15 cellular contexts compared by ENCODE assay signal in genomic region chr9:121662359-121662758, GRCh38. TPM values are rescaled to one million over a fixed set of nuclear protein-coding genes. Genes with fewer than 3 reads are reported as not detected.
DNase-seq lines count a peak whose midpoint lies in the region; FAIRE-seq and TF ChIP-seq lines count a peak whose summit lies in the region.
"Had no signal": no experiment of that assay in that cellular context is flagged by ENCODE, and none has a peak within 500 bp of the region (broad histone marks: within the 10 kb centered on the region; RNA-seq: fewer than 3 reads in every experiment).

No MANE protein-coding gene starts in this region.

- no peak overlapping the region for H2BK120ac ChIP-seq in trophoblast cell (ENCODE audit: insufficient read depth, low read length, poor library complexity)

- H3K4me1 ChIP-seq in A673 (ENCODE audit: insufficient read depth, low read length, poor library complexity, severe bottlenecking) (peaks cover 11% of the 10 kb centered on the region), endothelial cell of umbilical vein (ENCODE audit: control insufficient read depth, extremely low read depth, insufficient read depth, low read length) (peaks cover 24% of the 10 kb centered on the region), trophoblast cell (ENCODE audit: control insufficient read depth in 1 of 2, insufficient read depth in 2 of 2, low read length in 2 of 2) (peaks cover 11 to 14% of the 10 kb centered on the region in 2 experiments), tibial nerve (peaks cover 0 to 9% (median 0%) of the 10 kb centered on the region in 4 donors)

- WGBS in trophoblast cell (ENCODE audit: extremely low coverage, insufficient coverage, insufficient read length) = no CpG with 5 or more reads among the region's 3 CpGs
- WGBS in tibial nerve, 2 donors = 65 to 74% methylated on average over 3 of the region's 3 CpGs

- H3K18ac ChIP-seq in trophoblast cell (ENCODE audit: low read length) = no peak overlapping the region

- FAIRE-seq in endothelial cell of umbilical vein (lab: Jason Lieb, UNC) = peak; percentile 26
- FAIRE-seq: GM18507 had no signal

- H2BK5ac ChIP-seq in trophoblast cell (ENCODE audit: low read depth, low read length, poor library complexity) = peak overlapping the region; percentile 21

- POLR2A ChIA-PET in A673 (lab: Charles Lee; ENCODE audit: low non-redundant PET) = no interaction called here
- POLR2A ChIA-PET in endothelial cell of umbilical vein (lab: Charles Lee) = interaction anchor here (0.6 kb wide), 1 partner anchor 1095 kb away, joined by 4 read pairs; no protein-coding TSS in a partner anchor

- H4K8ac ChIP-seq in trophoblast cell (ENCODE audit: low read depth, low read length) = no peak overlapping the region

- TF ChIP-seq RAD21 in Ishikawa (IDR thresholded peaks at IDR 0.05; ENCODE audit: low read depth) = no peak

- H3K9me1 ChIP-seq in endothelial cell of umbilical vein (replicated peaks; ENCODE audit: control insufficient read depth, extremely low read depth, insufficient read depth, low read length) = no peaks in the 10 kb centered on the region

- DNase-seq in A673 (ENCODE audit: low spot score) = peak; percentile 33
- no peak for DNase-seq in endothelial cell of umbilical vein (ENCODE audit: low read depth, low spot score)
- no peak for DNase-seq in trophoblast cell
- no peak for DNase-seq in dorsolateral prefrontal cortex
- no peak for DNase-seq in tibial nerve (ENCODE audit: low spot score in 2 of 2)
- no peak for DNase-seq in activated CD4-positive, alpha-beta T cell treated with anti-CD3 and anti-CD28 coated beads, Interleukin-2, amount 50 U/mL, for 48 hours
- DNase-seq: DMS 273 treated with DMSO at 0.1 percent for 48 hours, H7, Kasumi-1, NCI-H2029, NCI-H526, SJCRH30 had no signal

- intact Hi-C loops in A673 (cut with micrococcal nuclease; ENCODE audit: unreplicated experiment) (no loop called here), endothelial cell of umbilical vein (cut with micrococcal nuclease) (no loop called here), dorsolateral prefrontal cortex (cut with DNase I) (no loop called here)

- H3K27me3 ChIP-seq in A673 (replicated peaks; ENCODE audit: insufficient read depth, low read depth, low read length, poor library complexity) (no peaks in the 10 kb centered on the region), endothelial cell of umbilical vein (ENCODE audit: control insufficient read depth in 2 of 2, insufficient read depth in 2 of 2, low read length in 2 of 2) (no peaks in the 10 kb centered on the region), trophoblast cell (ENCODE audit: insufficient read depth, low read length) (no peaks in the 10 kb centered on the region), dorsolateral prefrontal cortex (no peaks in the 10 kb centered on the region), tibial nerve (no peaks in the 10 kb centered on the region)
- H3K27me3 ChIP-seq: BLaER1 treated with 17β-estradiol and CSF1 and Interleukin-3, amounts not matched to agents 10 nM and 100 nM; SJCRH30 had no signal

- no TSS peak for BruUV-seq in A673 (replicated peaks; lab: Mats Ljungman, UMichigan)
- BruUV-seq in endothelial cell of umbilical vein (replicated peaks; lab: Mats Ljungman, UMichigan) = no TSS peak

- no peak overlapping the region for H3K4ac ChIP-seq in trophoblast cell (ENCODE audit: low read depth, low read length)

- H2BK12ac ChIP-seq in trophoblast cell (ENCODE audit: low read length) = peak overlapping the region; percentile 16

- H3K4me2 ChIP-seq in endothelial cell of umbilical vein (ENCODE audit: insufficient read depth, low read length) (peak overlapping the region; percentile 23), trophoblast cell (ENCODE audit: low read length) (peak overlapping the region; percentile 14)
- H3K4me2 ChIP-seq: BLaER1 treated with 17β-estradiol and CSF1 and Interleukin-3, amounts not matched to agents 10 nM and 100 nM had no signal

- H4K20me1 ChIP-seq in endothelial cell of umbilical vein (replicated peaks; ENCODE audit: control insufficient read depth, extremely low read depth, insufficient read depth, low read length) = no peaks in the 10 kb centered on the region

- H3K4me3 ChIP-seq in A673 (ENCODE audit: low read depth, low read length, poor library complexity, severe bottlenecking) = no peak overlapping the region
- H3K4me3 ChIP-seq in endothelial cell of umbilical vein (replicated peaks in 1 of 3; ENCODE audit: insufficient read depth in 1 of 3, low read depth in 1 of 3, low read length in 3 of 3) = no peak overlapping the region
- no peak overlapping the region for H3K4me3 ChIP-seq in trophoblast cell (ENCODE audit: low read depth, low read length)
- no peak overlapping the region for H3K4me3 ChIP-seq in dorsolateral prefrontal cortex
- no peak overlapping the region for H3K4me3 ChIP-seq in tibial nerve
- H3K4me3 ChIP-seq: BLaER1 treated with 17β-estradiol and CSF1 and Interleukin-3, amounts not matched to agents 10 nM and 100 nM; SJCRH30 had no signal

- no peak for TF ChIP-seq CTCF in A673 (conservative IDR thresholded peaks at IDR 0.05; ENCODE audit: low read depth, low read length)
- no peak for TF ChIP-seq CTCF in endothelial cell of umbilical vein (IDR thresholded peaks at IDR 0.05; ENCODE audit: extremely low read depth in 1 of 2, insufficient read depth in 1 of 2, low read depth in 1 of 2, low read length in 2 of 2)
- no peak for TF ChIP-seq CTCF in dorsolateral prefrontal cortex (IDR thresholded peaks at IDR 0.05 in 54 of 56, conservative IDR thresholded peaks at IDR 0.05 in 2 of 56; ENCODE audit: low read depth in 1 of 56, partially characterized antibody in 56 of 56)
- TF ChIP-seq CTCF in tibial nerve (IDR thresholded peaks at IDR 0.05) = no peak

- H3K36me3 ChIP-seq in A673 (ENCODE audit: insufficient read depth, low read length, poor library complexity, severe bottlenecking) (no peaks in the 10 kb centered on the region), endothelial cell of umbilical vein (ENCODE audit: control insufficient read depth in 2 of 2, extremely low read depth in 1 of 2, insufficient read depth in 2 of 2, low read length in 2 of 2) (no peaks in the 10 kb centered on the region), trophoblast cell (ENCODE audit: control insufficient read depth in 1 of 2, insufficient read depth in 2 of 2, low read length in 2 of 2) (peaks cover 3 to 4% of the 10 kb centered on the region in 2 experiments), tibial nerve (no peaks in the 10 kb centered on the region)
- H3K36me3 ChIP-seq: BLaER1 treated with 17β-estradiol and CSF1 and Interleukin-3, amounts not matched to agents 10 nM and 100 nM; SJCRH30 had no signal

- H3K79me1 ChIP-seq in trophoblast cell (ENCODE audit: low read length) = peaks cover 5% of the 10 kb centered on the region

- TF ChIP-seq EP300 in Ishikawa (IDR thresholded peaks at IDR 0.05; ENCODE audit: borderline replicate concordance) (peak; percentile 60; the same call in 1 of the 2 replicates), tibial nerve (IDR thresholded peaks at IDR 0.05) (no peak)

- CTCF ChIA-PET in A673 (lab: Charles Lee) (no interaction called here), endothelial cell of umbilical vein (lab: Charles Lee) (interaction anchor here (1.0 to 2.9 kb wide), 4 partner anchors 22 to 36 kb away, joined by 3 to 16 read pairs (median 6); no protein-coding TSS in a partner anchor)

- H3K27ac ChIP-seq in A673 (ENCODE audit: low read depth, low read length, poor library complexity, severe bottlenecking) (peak overlapping the region; percentile 33), endothelial cell of umbilical vein (ENCODE audit: insufficient read depth, low read depth, low read length) (no peak overlapping the region), trophoblast cell (ENCODE audit: low read depth, low read length) (peak overlapping the region; percentile 76), dorsolateral prefrontal cortex (peak overlapping the region in 7 of 59 donors; percentile 12 to 58 (median 20)), tibial nerve (no peak overlapping the region)
- H3K27ac ChIP-seq: BLaER1 treated with 17β-estradiol and CSF1 and Interleukin-3, amounts not matched to agents 10 nM and 100 nM; SJCRH30 had no signal

- no peaks in the 10 kb centered on the region for H3K9me3 ChIP-seq in A673 (ENCODE audit: low read depth, low read length, poor library complexity, severe bottlenecking)
- H3K9me3 ChIP-seq in endothelial cell of umbilical vein (replicated peaks; ENCODE audit: control insufficient read depth, insufficient read depth, low read length) = no peaks in the 10 kb centered on the region
- H3K9me3 ChIP-seq in trophoblast cell (ENCODE audit: insufficient read depth, low read depth, low read length) = no peaks in the 10 kb centered on the region
- H3K9me3 ChIP-seq in tibial nerve = no peaks in the 10 kb centered on the region
- H3K9me3 ChIP-seq: BLaER1 treated with 17β-estradiol and CSF1 and Interleukin-3, amounts not matched to agents 10 nM and 100 nM; SJCRH30 had no signal

- H2AFZ ChIP-seq in endothelial cell of umbilical vein (ENCODE audit: low read depth, low read length) (no peak overlapping the region), trophoblast cell (ENCODE audit: insufficient read depth, low read length, poor library complexity) (no peak overlapping the region)

- H3K79me2 ChIP-seq in endothelial cell of umbilical vein (ENCODE audit: control insufficient read depth, insufficient read depth, low read length) (no peaks in the 10 kb centered on the region), trophoblast cell (ENCODE audit: control insufficient read depth, insufficient read depth, low read length, poor library complexity) (no peaks in the 10 kb centered on the region)

- H3K14ac ChIP-seq in trophoblast cell (ENCODE audit: low read length) = no peak overlapping the region

- dilution Hi-C loops in endothelial cell of umbilical vein (cut with MboI; ENCODE audit: extremely low pct_ligation_motif_present, low sequenced_read_pairs) = no loop called here

- H4K91ac ChIP-seq in trophoblast cell (ENCODE audit: low read depth, low read length) = no peak overlapping the region

- no peak overlapping the region for H3K23ac ChIP-seq in trophoblast cell (ENCODE audit: low read length)

- no peak overlapping the region for H4K12ac ChIP-seq in trophoblast cell (ENCODE audit: low read depth, low read length)

- H2AK5ac ChIP-seq in trophoblast cell (ENCODE audit: low read length) = no peak overlapping the region

- TF ChIP-seq POLR2A in endothelial cell of umbilical vein (IDR thresholded peaks at IDR 0.05; ENCODE audit: low read depth, low read length) (no peak), tibial nerve (IDR thresholded peaks at IDR 0.05) (no peak)

- no peak overlapping the region for H3K9ac ChIP-seq in endothelial cell of umbilical vein (replicated peaks; ENCODE audit: extremely low read depth, insufficient read depth, low read length)
- H3K9ac ChIP-seq in trophoblast cell (ENCODE audit: low read length) = no peak overlapping the region
- H3K9ac ChIP-seq: BLaER1 treated with 17β-estradiol and CSF1 and Interleukin-3, amounts not matched to agents 10 nM and 100 nM had no signal

RNA-seq across cellular contexts. Expression of gene DAB2IP, which starts 10.9 kb away (rescaled TPM):
- 34.5 and 44.5 TPM in 2 replicates for total RNA-seq in A673 (2021)
- total RNA-seq in endothelial cell of umbilical vein = 48.4 and 53.6 TPM in 2 replicates
- polyA plus RNA-seq in endothelial cell of umbilical vein = 29.2 and 29.9 TPM in 2 replicates
- 30.3 and 32.7 TPM in 2 replicates for polyA plus RNA-seq in endothelial cell of umbilical vein (2011; cell fraction: cytosol; rRNA removed)
- 51.8 and 52.0 TPM in 2 replicates for polyA plus RNA-seq in endothelial cell of umbilical vein (2011; cell fraction: nucleus; rRNA removed)
- 26.9 and 27.1 TPM in 2 replicates for polyA plus RNA-seq in endothelial cell of umbilical vein (2012)
- polyA minus RNA-seq in endothelial cell of umbilical vein = 67.5 and 90.9 TPM in 2 replicates
- 12.8 TPM for polyA minus RNA-seq in endothelial cell of umbilical vein (2011; cell fraction: cytosol; rRNA and poly(A)+ RNA removed)
- 33.9 and 35.2 TPM in 2 replicates for polyA minus RNA-seq in endothelial cell of umbilical vein (2011; cell fraction: nucleus; rRNA and poly(A)+ RNA removed)
- 22.7 and 24.2 TPM in 2 replicates for polyA plus RNA-seq in trophoblast cell (2013)
- total RNA-seq in dorsolateral prefrontal cortex = 100 to 1,000 TPM in 19 of 120 experiments, 10 to 100 TPM in 101; 41.7 to 155 (median 82.0) TPM
- 10 to 100 TPM; 35.2 to 56.4 (median 51.4) TPM for total RNA-seq in tibial nerve

Comparison
In these comparisons a context has a peak if more than half of its experiments do, and no peak if none do; other contexts are left out.
1. H3K27ac ChIP-seq: peak in A673 (single experiment) and trophoblast cell (single experiment); none in endothelial cell of umbilical vein (single experiment) and tibial nerve (0 of 4).